Comparison of ENCODE assay signal across 25 cellular contexts in the genomic region with DNA sequence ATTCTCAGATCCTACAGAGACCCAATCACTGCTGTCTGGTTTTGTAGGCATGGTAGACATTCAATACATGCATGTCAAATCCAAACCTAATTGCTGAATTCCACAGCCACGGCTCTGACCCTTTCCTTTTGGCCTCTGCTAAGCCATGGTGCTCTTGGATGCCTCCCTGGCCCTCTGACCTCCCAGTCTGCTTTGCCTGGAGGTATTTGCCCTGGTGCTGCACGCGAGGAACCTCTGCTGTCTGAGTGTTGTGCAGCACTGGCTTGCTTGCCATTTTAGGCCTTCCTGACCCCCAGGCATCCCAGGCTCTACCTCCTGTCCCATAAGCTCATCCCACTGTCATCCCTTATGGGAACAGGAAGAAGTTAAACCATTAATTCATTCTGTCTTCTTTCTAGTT.
DNase-seq lines count a peak whose midpoint lies in the region; ATAC-seq and TF ChIP-seq lines count a peak whose summit lies in the region.
"Had no signal": no experiment of that assay in that cellular context is flagged by ENCODE, and none has a peak within 500 bp of the region (broad histone marks: within the 10 kb centered on the region; RNA-seq: fewer than 3 reads in every experiment).

No MANE protein-coding gene starts in this region.

- 0 out of 4 replicates have a peak, but pooled peaks cover 0 to 12% of the 10 kb centered on the region in 2 experiments for H3K79me1 ChIP-seq in IMR-90 (ENCODE audit: low read depth in 1 of 2, low read length in 2 of 2)

- ATAC-seq in activated T-cell treated with anti-CD3 and anti-CD28 coated beads, Interleukin-2, amount 50 U/mL, for 72 hours (replicated peaks in 1 of 2) = no peak
- ATAC-seq in IMR-90 (ENCODE audit: low read depth) = no peak
- ATAC-seq in effector memory CD8-positive, alpha-beta T cell (replicated peaks) = no peak
- no peak for ATAC-seq in stimulated activated effector memory CD8-positive, alpha-beta T cell treated with anti-CD3 and anti-CD28 coated beads, Interleukin-12 subunit alpha, Interleukin-12 subunit beta, amount 100 ng/mL, for 72 hours
- no peak for ATAC-seq in GM21529 (IDR thresholded peaks at IDR 0.05; ENCODE audit: unreplicated experiment)
- ATAC-seq in GM18498 (IDR thresholded peaks at IDR 0.05; ENCODE audit: unreplicated experiment) = no peak
- ATAC-seq: heart right ventricle; naive thymus-derived CD8-positive, alpha-beta T cell; stimulated activated naive CD8-positive, alpha-beta T cell treated with anti-CD3 and anti-CD28 coated beads, Interleukin-15, Interleukin-2, amounts not matched to agents 100 U/mL and 50 U/mL, for 24 hours; upper lobe of right lung had no signal

- H2AK5ac ChIP-seq in IMR-90 (ENCODE audit: low read depth, low read length) = peak overlapping the region; percentile 80

- no TSS peak for BruUV-seq in IMR-90 (replicated peaks; lab: Mats Ljungman, UMichigan)

- H3K4ac ChIP-seq in IMR-90 (ENCODE audit: low read depth, low read length) = peak overlapping the region; percentile 70

- peaks cover 23% of the 10 kb centered on the region for H3K4me1 ChIP-seq in IMR-90 (ENCODE audit: control insufficient read depth, insufficient read depth, low read length)
- H3K4me1 ChIP-seq: breast epithelium, upper lobe of right lung had no signal

- CTCF ChIA-PET in IMR-90 (lab: Yijun Ruan, JAX) = interaction anchor here (1.9 to 9.1 kb wide), 2 partner anchors 9 to 282 kb away, joined by 4 to 117 read pairs; a partner anchor contains a TSS

- H2BK15ac ChIP-seq in IMR-90 (ENCODE audit: low read depth, low read length) = peak overlapping the region; percentile 67

- intact Hi-C loops in IMR-90 (cut with micrococcal nuclease) = no loop called here

- dilution Hi-C loops in IMR-90 (cut with HindIII; ENCODE audit: low sequenced_read_pairs, unreplicated experiment) = no loop called here

- H4K91ac ChIP-seq in IMR-90 (ENCODE audit: insufficient read depth, low read depth, low read length) = peak overlapping the region; percentile 86

- no peak for DNase-seq in activated T-cell treated with anti-CD3 and anti-CD28 coated beads, Interleukin-2, amount 50 U/mL, for 72 hours
- no peak for DNase-seq in activated T-cell treated with anti-CD3 and anti-CD28 coated beads, Interleukin-2, amount 50 U/mL, for 48 hours
- DNase-seq in IMR-90 = no peak
- no peak for DNase-seq in effector memory CD8-positive, alpha-beta T cell
- no peak for DNase-seq in stimulated activated effector memory CD8-positive, alpha-beta T cell treated with anti-CD3 and anti-CD28 coated beads, Interleukin-12 subunit alpha, Interleukin-12 subunit beta, amount 100 ng/mL, for 72 hours (ENCODE audit: low spot score in 2 of 2)
- DNase-seq in NOMO-1 (lab: John Stamatoyannopoulos, UW; ENCODE audit: unreplicated experiment in 2 of 2) = no peak
- DNase-seq: activated CD8-positive, alpha-beta memory T cell treated with anti-CD3 and anti-CD28 coated beads for 24 hours; activated naive CD4-positive, alpha-beta T cell treated with Interleukin-2 at 50 U/mL for 16 hours; amygdala; CD4-positive, alpha-beta memory T cell; DMS 273 treated with DMSO at 0.1 percent for 48 hours; H9; heart right ventricle; KBM-7; MG63; naive thymus-derived CD8-positive, alpha-beta T cell; NCI-H446 treated with DMSO at 0.1 percent for 48 hours; NCI-H82; RPMI8226; stimulated activated naive CD8-positive, alpha-beta T cell treated with anti-CD3 and anti-CD28 coated beads, Interleukin-15, Interleukin-2, amounts not matched to agents 100 U/mL and 50 U/mL, for 24 hours; upper lobe of right lung had no signal

- no peak overlapping the region for H3K9ac ChIP-seq in IMR-90 (ENCODE audit: low read depth, low read length)

- no peaks in the 10 kb centered on the region for H3K36me3 ChIP-seq in IMR-90 (ENCODE audit: control insufficient read depth, insufficient read depth, low read length)
- H3K36me3 ChIP-seq: breast epithelium, MG63 had no signal

- H3K9me3 Mint-ChIP-seq in activated T-cell treated with anti-CD3 and anti-CD28 coated beads, Interleukin-2, amount 50 U/mL, for 72 hours = no peaks in the 10 kb centered on the region
- H3K9me3 Mint-ChIP-seq in effector memory CD8-positive, alpha-beta T cell = no peaks in the 10 kb centered on the region
- no peaks in the 10 kb centered on the region for H3K9me3 Mint-ChIP-seq in stimulated activated effector memory CD8-positive, alpha-beta T cell treated with anti-CD3 and anti-CD28 coated beads, Interleukin-12 subunit alpha, Interleukin-12 subunit beta, amount 100 ng/mL, for 72 hours
- H3K9me3 Mint-ChIP-seq: H9; naive thymus-derived CD8-positive, alpha-beta T cell had no signal

- no peak for TF ChIP-seq CTCF in IMR-90 (conservative IDR thresholded peaks at IDR 0.05; ENCODE audit: low read depth, low read length)

- H3K18ac ChIP-seq in IMR-90 (ENCODE audit: low read depth, low read length) = peak overlapping the region; percentile 48

- H3K27ac ChIP-seq in IMR-90 (ENCODE audit: insufficient read depth, low read length) = no peak overlapping the region
- H3K27ac ChIP-seq: breast epithelium, heart right ventricle, upper lobe of right lung had no signal

- no peaks in the 10 kb centered on the region for H3K27me3 ChIP-seq in IMR-90 (ENCODE audit: control insufficient read depth, insufficient read depth, low read length)
- H3K27me3 ChIP-seq: breast epithelium, MG63, upper lobe of right lung had no signal

- peaks cover 21% of the 10 kb centered on the region for H3K9me1 ChIP-seq in IMR-90 (ENCODE audit: insufficient read depth, low read length)

- peak overlapping the region; percentile 9 for H2AFZ ChIP-seq in IMR-90 (replicated peaks; ENCODE audit: low read length, poor library complexity)

- peaks cover 12% of the 10 kb centered on the region for H3K4me1 Mint-ChIP-seq in activated T-cell treated with anti-CD3 and anti-CD28 coated beads, Interleukin-2, amount 50 U/mL, for 72 hours (ENCODE audit: low read depth)
- H3K4me1 Mint-ChIP-seq in effector memory CD8-positive, alpha-beta T cell (ENCODE audit: low read depth in 2 of 2) = peaks cover 2 to 4% of the 10 kb centered on the region in 2 donors
- H3K4me1 Mint-ChIP-seq in stimulated activated effector memory CD8-positive, alpha-beta T cell treated with anti-CD3 and anti-CD28 coated beads, Interleukin-12 subunit alpha, Interleukin-12 subunit beta, amount 100 ng/mL, for 72 hours = peaks cover 14% of the 10 kb centered on the region
- H3K4me1 Mint-ChIP-seq: H9 had no signal

- no peaks in the 10 kb centered on the region for H4K20me1 ChIP-seq in IMR-90 (ENCODE audit: insufficient read depth, low read length)

- no peak overlapping the region for H3K4me3 ChIP-seq in IMR-90 (ENCODE audit: insufficient read depth, low read depth, low read length)
- H3K4me3 ChIP-seq: breast epithelium, heart right ventricle, MG63, upper lobe of right lung had no signal

- H3K23ac ChIP-seq in IMR-90 (ENCODE audit: low read depth, low read length) = 0 out of 2 replicates have a peak overlapping the region, but pooled peaks have one; percentile 25

- H3K4me2 ChIP-seq in IMR-90 (ENCODE audit: low read depth, low read length) = no peak overlapping the region

- H3K27me3 Mint-ChIP-seq in activated T-cell treated with anti-CD3 and anti-CD28 coated beads, Interleukin-2, amount 50 U/mL, for 72 hours (ENCODE audit: low read depth) = no peaks in the 10 kb centered on the region
- no peaks in the 10 kb centered on the region for H3K27me3 Mint-ChIP-seq in effector memory CD8-positive, alpha-beta T cell
- H3K27me3 Mint-ChIP-seq: B cell; CD4-positive, alpha-beta memory T cell; naive thymus-derived CD8-positive, alpha-beta T cell had no signal

- H3K4me3 Mint-ChIP-seq in activated T-cell treated with anti-CD3 and anti-CD28 coated beads, Interleukin-2, amount 50 U/mL, for 72 hours = no peak overlapping the region
- H3K4me3 Mint-ChIP-seq in effector memory CD8-positive, alpha-beta T cell = no peak overlapping the region
- no peak overlapping the region for H3K4me3 Mint-ChIP-seq in stimulated activated effector memory CD8-positive, alpha-beta T cell treated with anti-CD3 and anti-CD28 coated beads, Interleukin-12 subunit alpha, Interleukin-12 subunit beta, amount 100 ng/mL, for 72 hours
- H3K4me3 Mint-ChIP-seq: B cell; CD4-positive, alpha-beta memory T cell; H9; naive thymus-derived CD8-positive, alpha-beta T cell had no signal

- peak overlapping the region; percentile 46 to 71; a peak in 2 of 4 replicates for H4K8ac ChIP-seq in IMR-90 (ENCODE audit: low read depth in 2 of 2, low read length in 2 of 2)

- H3K36me3 Mint-ChIP-seq in activated T-cell treated with anti-CD3 and anti-CD28 coated beads, Interleukin-2, amount 50 U/mL, for 72 hours (ENCODE audit: insufficient read depth in 2 of 2) = peaks cover 11 to 37% of the 10 kb centered on the region in 2 donors
- H3K36me3 Mint-ChIP-seq in effector memory CD8-positive, alpha-beta T cell (ENCODE audit: insufficient read depth) = peaks cover 74% of the 10 kb centered on the region
- H3K36me3 Mint-ChIP-seq in stimulated activated effector memory CD8-positive, alpha-beta T cell treated with anti-CD3 and anti-CD28 coated beads, Interleukin-12 subunit alpha, Interleukin-12 subunit beta, amount 100 ng/mL, for 72 hours = peaks cover 90% of the 10 kb centered on the region

- H2AK9ac ChIP-seq in IMR-90 (replicated peaks; ENCODE audit: low read depth, low read length, poor library complexity) = no peak overlapping the region

- peak overlapping the region; percentile 98 for H2BK120ac ChIP-seq in IMR-90 (ENCODE audit: low read depth, low read length)

- TF ChIP-seq RAD21 in IMR-90 (IDR thresholded peaks at IDR 0.05; ENCODE audit: low read length) = no peak

- no peak for TF ChIP-seq POLR2A in IMR-90 (IDR thresholded peaks at IDR 0.05; ENCODE audit: low read depth, low read length)

- H3K9me3 ChIP-seq in IMR-90 (ENCODE audit: control insufficient read depth, insufficient read depth, low read length) = no peaks in the 10 kb centered on the region
- H3K9me3 ChIP-seq: breast epithelium, heart right ventricle, MG63, upper lobe of right lung had no signal

- in situ Hi-C loops in IMR-90 (cut with MboI; ENCODE audit: low sequenced_read_pairs) = no loop called here

- POLR2A ChIA-PET in IMR-90 (lab: Charles Lee; ENCODE audit: unreplicated experiment) = no interaction called here

- peak overlapping the region; percentile 5 for H3K14ac ChIP-seq in IMR-90 (replicated peaks; ENCODE audit: low read depth, low read length)

- H3K27ac Mint-ChIP-seq in activated T-cell treated with anti-CD3 and anti-CD28 coated beads, Interleukin-2, amount 50 U/mL, for 72 hours = peak overlapping the region; percentile 47
- peak overlapping the region; percentile 7 to 17 for H3K27ac Mint-ChIP-seq in effector memory CD8-positive, alpha-beta T cell
- H3K27ac Mint-ChIP-seq in stimulated activated effector memory CD8-positive, alpha-beta T cell treated with anti-CD3 and anti-CD28 coated beads, Interleukin-12 subunit alpha, Interleukin-12 subunit beta, amount 100 ng/mL, for 72 hours = peak overlapping the region; percentile 81
- H3K27ac Mint-ChIP-seq: B cell; H9; naive thymus-derived CD8-positive, alpha-beta T cell had no signal

- 0 out of 2 replicates have a peak overlapping the region, but pooled peaks have one; percentile 38 for H3K56ac ChIP-seq in IMR-90 (ENCODE audit: extremely low read depth, insufficient read depth, low read length)

- H2BK5ac ChIP-seq in IMR-90 (ENCODE audit: low read depth, low read length, poor library complexity, severe bottlenecking) = peak overlapping the region; percentile 9

- no peak overlapping the region; the same call in 1 of the 2 replicates for H4K5ac ChIP-seq in IMR-90 (ENCODE audit: low read depth, low read length)

- 69% methylated on average over 3 of the region's 3 CpGs; no CpG with 5 or more reads in 1 of the 2 experiments for WGBS in IMR-90 (ENCODE audit: extremely low coverage in 2 of 2, insufficient read length in 1 of 2), 2 experiments

- peak overlapping the region; percentile 90 for H2BK20ac ChIP-seq in IMR-90 (ENCODE audit: low read depth, low read length)

Comparison
In these comparisons a context has a peak if more than half of its experiments do, and no peak if none do; other contexts are left out.
1. H3K27ac Mint-ChIP-seq: peak in every context shown above with its lines; median percentile 81 in stimulated activated effector memory CD8-positive, alpha-beta T cell treated with anti-CD3 and anti-CD28 coated beads, Interleukin-12 subunit alpha, Interleukin-12 subunit beta, amount 100 ng/mL, for 72 hours; 47 in activated T-cell treated with anti-CD3 and anti-CD28 coated beads, Interleukin-2, amount 50 U/mL, for 72 hours; 12 in effector memory CD8-positive, alpha-beta T cell.